In genomic region chr6:83605517-83605916, GRCh38 we compare ENCODE assay signal across 16 cellular contexts.
DNase-seq lines count a peak whose midpoint lies in the region; ATAC-seq and TF ChIP-seq lines count a peak whose summit lies in the region.
"Had no signal": no experiment of that assay in that cellular context is flagged by ENCODE, and none has a peak within 500 bp of the region (broad histone marks: within the 10 kb centered on the region; RNA-seq: fewer than 3 reads in every experiment).

No MANE protein-coding gene starts in this region.

- CTCF ChIA-PET in mammary epithelial cell (lab: Charles Lee; ENCODE audit: low non-redundant PET) = no interaction called here

- H3F3A ChIP-seq in GM23338 (replicated peaks; ENCODE audit: low read depth) = no peaks in the 10 kb centered on the region

- dilution Hi-C loops in mammary epithelial cell (cut with HindIII; ENCODE audit: low sequenced_read_pairs) = no loop called here

- H3K4me1 ChIP-seq in GM23338 (ENCODE audit: insufficient read depth) (no peaks in the 10 kb centered on the region), OCI-LY3 (ENCODE audit: low read length) (peaks cover 11% of the 10 kb centered on the region), mammary epithelial cell (ENCODE audit: insufficient read depth, low read length) (no peaks in the 10 kb centered on the region)
- H3K4me1 ChIP-seq: BLaER1 treated with 17β-estradiol and CSF1 and Interleukin-3, amounts not matched to agents 10 nM and 100 nM had no signal

- in situ Hi-C loops in mammary epithelial cell (cut with MboI; ENCODE audit: low sequenced_read_pairs in 2 of 2) = loop anchor here in 1 of 2 donors (25.0 kb wide), 1 partner anchor 632 kb away; the partner anchor contains the start of gene CEP162

- H2AFZ ChIP-seq in GM23338 (no peak overlapping the region), OCI-LY3 (ENCODE audit: low read depth, low read length) (no peak overlapping the region), mammary epithelial cell (ENCODE audit: low read depth, low read length) (no peak overlapping the region)

- H3K4me3 ChIP-seq in GM23338 = no peak overlapping the region
- H3K4me3 ChIP-seq in OCI-LY3 (ENCODE audit: low read length) = no peak overlapping the region
- H3K4me3 ChIP-seq in mammary epithelial cell (replicated peaks in 1 of 3; ENCODE audit: insufficient read depth in 1 of 3, low read depth in 2 of 3, low read length in 3 of 3) = no peak overlapping the region
- H3K4me3 ChIP-seq: BLaER1 treated with 17β-estradiol and CSF1 and Interleukin-3, amounts not matched to agents 10 nM and 100 nM had no signal

- no peak overlapping the region for H3K27ac ChIP-seq in GM23338 (ENCODE audit: low read depth)
- no peak overlapping the region for H3K27ac ChIP-seq in OCI-LY3 (ENCODE audit: low read length)
- no peak overlapping the region for H3K27ac ChIP-seq in mammary epithelial cell (ENCODE audit: insufficient read depth, low read depth, low read length)
- H3K27ac ChIP-seq: BLaER1 treated with 17β-estradiol and CSF1 and Interleukin-3, amounts not matched to agents 10 nM and 100 nM had no signal

- no peaks in the 10 kb centered on the region for H3K36me3 Mint-ChIP-seq in GM23338 (ENCODE audit: low read depth)
- no peaks in the 10 kb centered on the region for H3K36me3 Mint-ChIP-seq in endothelial cell (ENCODE audit: low read depth, unreplicated experiment)
- H3K36me3 Mint-ChIP-seq in progenitor cell of endocrine pancreas (ENCODE audit: insufficient read depth) = no peaks in the 10 kb centered on the region
- H3K36me3 Mint-ChIP-seq: CD8-positive, alpha-beta T cell; IgD-negative memory B cell had no signal

- H3K4me1 Mint-ChIP-seq in GM23338 = no peaks in the 10 kb centered on the region
- no peaks in the 10 kb centered on the region for H3K4me1 Mint-ChIP-seq in endothelial cell (ENCODE audit: unreplicated experiment)
- H3K4me1 Mint-ChIP-seq in progenitor cell of endocrine pancreas (ENCODE audit: low read depth) = no peaks in the 10 kb centered on the region
- H3K4me1 Mint-ChIP-seq: IgD-negative memory B cell had no signal

- H3K9me3 Mint-ChIP-seq in GM23338 (no peaks in the 10 kb centered on the region), endothelial cell (ENCODE audit: unreplicated experiment) (no peaks in the 10 kb centered on the region), progenitor cell of endocrine pancreas (ENCODE audit: low read depth) (no peaks in the 10 kb centered on the region)
- H3K9me3 Mint-ChIP-seq: CD8-positive, alpha-beta T cell; IgD-negative memory B cell had no signal

- H3K36me3 ChIP-seq in GM23338 (ENCODE audit: insufficient read depth) = no peaks in the 10 kb centered on the region
- H3K36me3 ChIP-seq in OCI-LY3 (replicated peaks; ENCODE audit: low read depth, low read length) = no peaks in the 10 kb centered on the region
- no peaks in the 10 kb centered on the region for H3K36me3 ChIP-seq in mammary epithelial cell (ENCODE audit: insufficient read depth, low read length)
- H3K36me3 ChIP-seq: BLaER1 treated with 17β-estradiol and CSF1 and Interleukin-3, amounts not matched to agents 10 nM and 100 nM had no signal

- H3K4me2 ChIP-seq in GM23338 (no peak overlapping the region), OCI-LY3 (ENCODE audit: low read length) (no peak overlapping the region), mammary epithelial cell (ENCODE audit: insufficient read depth, low read depth, low read length) (no peak overlapping the region)
- H3K4me2 ChIP-seq: BLaER1 treated with 17β-estradiol and CSF1 and Interleukin-3, amounts not matched to agents 10 nM and 100 nM had no signal

- H3K27me3 ChIP-seq in GM23338 (ENCODE audit: insufficient read depth) = no peaks in the 10 kb centered on the region
- H3K27me3 ChIP-seq in OCI-LY3 (ENCODE audit: low read depth, low read length) = no peaks in the 10 kb centered on the region
- H3K27me3 ChIP-seq in mammary epithelial cell (ENCODE audit: insufficient read depth, low read length) = peaks cover 2% of the 10 kb centered on the region
- H3K27me3 ChIP-seq: BLaER1 treated with 17β-estradiol and CSF1 and Interleukin-3, amounts not matched to agents 10 nM and 100 nM had no signal

- no peaks in the 10 kb centered on the region for H3K9me3 ChIP-seq in OCI-LY3 (ENCODE audit: insufficient read depth, low read length)
- no peaks in the 10 kb centered on the region for H3K9me3 ChIP-seq in mammary epithelial cell (replicated peaks; ENCODE audit: insufficient read depth, low read length)
- H3K9me3 ChIP-seq: BLaER1 treated with 17β-estradiol and CSF1 and Interleukin-3, amounts not matched to agents 10 nM and 100 nM had no signal

- H3K27ac Mint-ChIP-seq in GM23338 (no peak overlapping the region), endothelial cell (ENCODE audit: unreplicated experiment) (no peak overlapping the region), progenitor cell of endocrine pancreas (peak overlapping the region; percentile 41)
- H3K27ac Mint-ChIP-seq: CD8-positive, alpha-beta T cell; IgD-negative memory B cell had no signal

- H3K9ac ChIP-seq in OCI-LY3 (ENCODE audit: low read length) (no peak overlapping the region), mammary epithelial cell (ENCODE audit: insufficient read depth, low read length) (no peak overlapping the region)
- H3K9ac ChIP-seq: BLaER1 treated with 17β-estradiol and CSF1 and Interleukin-3, amounts not matched to agents 10 nM and 100 nM had no signal

- H3K9me2 ChIP-seq in GM23338 (ENCODE audit: insufficient read depth) = no peaks in the 10 kb centered on the region

- DNase-seq in GM23338 (ENCODE audit: low spot score) (peak; percentile 9), endothelial cell (ENCODE audit: low spot score) (peak; percentile 10), progenitor cell of endocrine pancreas (ENCODE audit: low spot score, unreplicated experiment) (no peak), mammary epithelial cell (no peak), kidney glomerular epithelial cell (lab: John Stamatoyannopoulos, UW) (no peak), GM03348 (ENCODE audit: low spot score) (no peak)
- DNase-seq: 8988T, Calu3, DMS79, GDM1, KBM-7 had no signal

- peaks cover 1% of the 10 kb centered on the region for H3K27me3 Mint-ChIP-seq in GM23338 (ENCODE audit: insufficient read depth, low read depth, poor library complexity)
- no peaks in the 10 kb centered on the region for H3K27me3 Mint-ChIP-seq in endothelial cell (ENCODE audit: unreplicated experiment)
- no peaks in the 10 kb centered on the region for H3K27me3 Mint-ChIP-seq in progenitor cell of endocrine pancreas
- H3K27me3 Mint-ChIP-seq: IgD-negative memory B cell had no signal

- TF ChIP-seq CTCF in GM23338 (conservative IDR thresholded peaks at IDR 0.05; ENCODE audit: low read depth in 2 of 2) (peak; percentile 42 to 46), OCI-LY3 (IDR thresholded peaks at IDR 0.05; ENCODE audit: low read depth, low read length) (0 out of 2 replicates have a peak, but pooled peaks have one; percentile 9), endothelial cell (IDR thresholded peaks at IDR 0.05; ENCODE audit: unreplicated experiment) (no peak), progenitor cell of endocrine pancreas (IDR thresholded peaks at IDR 0.05; ENCODE audit: unreplicated experiment) (peak; percentile 12), mammary epithelial cell (conservative IDR thresholded peaks at IDR 0.05 in 1 of 2, IDR thresholded peaks at IDR 0.05 in 1 of 2; ENCODE audit: extremely low read depth in 1 of 2, insufficient read depth in 1 of 2, low read depth in 1 of 2, low read length in 2 of 2) (no peak)

- WGBS in mammary epithelial cell (ENCODE audit: low coverage, missing lambda C conversion rate) = 100% methylated on average over 1 of the region's 1 CpG

- no peaks in the 10 kb centered on the region for H3K79me2 ChIP-seq in GM23338 (replicated peaks; ENCODE audit: insufficient read depth)
- H3K79me2 ChIP-seq in OCI-LY3 (ENCODE audit: low read length) = no peaks in the 10 kb centered on the region
- no peaks in the 10 kb centered on the region for H3K79me2 ChIP-seq in mammary epithelial cell (ENCODE audit: insufficient read depth, low read length)

- no TSS peak for BruUV-seq in mammary epithelial cell (replicated peaks; lab: Mats Ljungman, UMichigan)

- peak; percentile 54; the same call in 2 of the 3 replicates for ATAC-seq in GM23338
- ATAC-seq: CD8-positive, alpha-beta T cell; HepG2 had no signal

- intact Hi-C loops in mammary epithelial cell (cut with micrococcal nuclease) = no loop called here

- H3K4me3 Mint-ChIP-seq in GM23338 (no peak overlapping the region), endothelial cell (ENCODE audit: unreplicated experiment) (no peak overlapping the region), progenitor cell of endocrine pancreas (ENCODE audit: low read depth) (no peak overlapping the region)
- H3K4me3 Mint-ChIP-seq: CD8-positive, alpha-beta T cell; IgD-negative memory B cell had no signal

- H4K20me1 ChIP-seq in GM23338 (replicated peaks; ENCODE audit: insufficient read depth) (no peaks in the 10 kb centered on the region), OCI-LY3 (ENCODE audit: insufficient read depth, low read length) (no peaks in the 10 kb centered on the region), mammary epithelial cell (ENCODE audit: insufficient read depth, low read length) (no peaks in the 10 kb centered on the region)
- H4K20me1 ChIP-seq: BLaER1 treated with 17β-estradiol and CSF1 and Interleukin-3, amounts not matched to agents 10 nM and 100 nM had no signal

TF ChIP-seq in GM23338, 12 proteins besides CTCF, POLR2A, EP300 and RAD21:
- TF ChIP-seq EZH2phosphoT487 (IDR thresholded peaks at IDR 0.05; ENCODE audit: unreplicated experiment) = no peak

Comparison
In these comparisons a context has a peak if more than half of its experiments do, and no peak if none do; other contexts are left out.
1. DNase-seq: peak in GM23338 (single experiment) and endothelial cell (single experiment); none in progenitor cell of endocrine pancreas (single experiment), mammary epithelial cell (single experiment), kidney glomerular epithelial cell (single experiment) and GM03348 (single experiment).
2. CTCF ChIP-seq: peak in GM23338 (2 of 2), OCI-LY3 (single experiment) and progenitor cell of endocrine pancreas (single experiment); none in endothelial cell (single experiment) and mammary epithelial cell (0 of 2).